21 cellular contexts compared by ENCODE assay signal in the genomic region with DNA sequence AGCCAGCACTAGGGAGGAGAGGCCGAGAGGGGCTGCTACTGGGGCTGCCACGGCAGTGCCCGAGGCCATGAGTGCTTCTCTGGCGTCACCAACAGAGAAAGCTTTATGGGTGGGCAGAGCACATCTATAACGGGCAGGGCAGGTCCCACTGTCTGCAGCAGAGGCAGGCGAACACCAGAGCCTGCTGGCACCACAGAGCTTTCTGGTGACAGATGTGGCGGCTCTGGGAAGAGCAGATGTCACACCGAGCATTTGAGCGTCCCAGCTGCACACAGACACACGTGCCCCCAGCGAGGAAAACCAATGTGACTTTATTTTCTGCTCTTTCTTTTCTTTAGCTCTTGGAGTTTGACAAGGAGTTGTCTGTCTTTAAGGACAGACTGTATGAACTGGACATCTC.
DNase-seq lines count a peak whose midpoint lies in the region; ATAC-seq lines count a peak whose summit lies in the region.
"Had no signal": no experiment of that assay in that cellular context is flagged by ENCODE, and none has a peak within 500 bp of the region (broad histone marks: within the 10 kb centered on the region; RNA-seq: fewer than 3 reads in every experiment).

No MANE protein-coding gene starts in this region.

- peak overlapping the region; percentile 70 for H3K27ac ChIP-seq in cingulate gyrus (ENCODE audit: low read depth, low read length)
- H3K27ac ChIP-seq: BLaER1 treated with 17β-estradiol and CSF1 and Interleukin-3, amounts not matched to agents 10 nM and 100 nM; RWPE1; SJCRH30 had no signal

- in situ Hi-C loops in ACHN (cut with HindIII; ENCODE audit: low pct_ligation_motif_present, low pct_unique_long_range_greater_than_20kb, low sequenced_read_pairs): no loop called here

- DNase-seq in NCI-H1694 treated with DMSO at 0.1 percent for 48 hours (lab: John Stamatoyannopoulos, UW) (peak; percentile 27), NCI-H1694 (lab: John Stamatoyannopoulos, UW) (no peak), medulla oblongata (ENCODE audit: extremely low spot score) (peak; percentile 65), ACHN (no peak), DMS79 (lab: John Stamatoyannopoulos, UW) (no peak), NCI-H2196 (lab: John Stamatoyannopoulos, UW; ENCODE audit: unreplicated experiment) (no peak)
- DNase-seq: 8988T; CD8-positive, alpha-beta memory T cell; GDM1; KBM-7; MV-4-11; NCI-H1417; NCI-H2029; NCI-H526 treated with DMSO at 0.1 percent for 48 hours; OCI-M1; SJCRH30 had no signal

- no peak for ATAC-seq in GM19035 (IDR thresholded peaks at IDR 0.05; ENCODE audit: unreplicated experiment)
- ATAC-seq: GM23338 had no signal

Comparison
In these comparisons a context has a peak if more than half of its experiments do, and no peak if none do; other contexts are left out.
1. DNase-seq: peak in NCI-H1694 treated with DMSO at 0.1 percent for 48 hours (single experiment) and medulla oblongata (single experiment); none in NCI-H1694 (single experiment), ACHN (single experiment), DMS79 (single experiment) and NCI-H2196 (single experiment).